In genomic region chr11:7630002-7630401, GRCh38 we compare ENCODE assay signal across 17 cellular contexts. TPM values are rescaled to one million over a fixed set of nuclear protein-coding genes. Genes with fewer than 3 reads are reported as not detected.
DNase-seq lines count a peak whose midpoint lies in the region; ATAC-seq and FAIRE-seq lines count a peak whose summit lies in the region.
"Had no signal": no experiment of that assay in that cellular context is flagged by ENCODE, and none has a peak within 500 bp of the region (broad histone marks: within the 10 kb centered on the region; RNA-seq: fewer than 3 reads in every experiment).

No MANE protein-coding gene starts in this region.

- no CpG with 5 or more reads among the region's 2 CpGs for WGBS in trophoblast cell (ENCODE audit: extremely low coverage, insufficient coverage, insufficient read length)
- WGBS in small intestine, 3 donors: 88 to 97% (median 93%) methylated on average over 2 of the region's 2 CpGs

- peak; percentile 80 for ATAC-seq in left lobe of liver

- no peak overlapping the region for H4K12ac ChIP-seq in trophoblast cell (ENCODE audit: low read depth, low read length)

- H3K27ac ChIP-seq in temporal lobe (ENCODE audit: low read depth, low read length) (peak overlapping the region; percentile 36), trophoblast cell (ENCODE audit: low read depth, low read length) (no peak overlapping the region), small intestine (ENCODE audit: low read depth in 1 of 2, low read length in 1 of 2) (no peak overlapping the region)
- H3K27ac ChIP-seq: 22Rv1, coronary artery had no signal

- H3K79me2 ChIP-seq in trophoblast cell (ENCODE audit: control insufficient read depth, insufficient read depth, low read length, poor library complexity): no peaks in the 10 kb centered on the region

- H3K4me1 ChIP-seq in trophoblast cell (ENCODE audit: control insufficient read depth in 1 of 2, insufficient read depth in 2 of 2, low read length in 2 of 2) (no peaks in the 10 kb centered on the region), small intestine (ENCODE audit: control insufficient read depth in 2 of 2, insufficient read depth in 1 of 2, low read depth in 1 of 2, low read length in 1 of 2) (no peaks in the 10 kb centered on the region)

- H3K23ac ChIP-seq in trophoblast cell (ENCODE audit: low read length): no peak overlapping the region

- no peak overlapping the region for H4K91ac ChIP-seq in trophoblast cell (ENCODE audit: low read depth, low read length)

- H3K9ac ChIP-seq in trophoblast cell (ENCODE audit: low read length): no peak overlapping the region

- H3K9me3 ChIP-seq in trophoblast cell (ENCODE audit: insufficient read depth, low read depth, low read length) (no peaks in the 10 kb centered on the region), small intestine (ENCODE audit: control insufficient read depth, low read depth) (no peaks in the 10 kb centered on the region)

- no peak overlapping the region for H3K14ac ChIP-seq in trophoblast cell (ENCODE audit: low read length)

- H3K79me1 ChIP-seq in trophoblast cell (ENCODE audit: low read length): no peaks in the 10 kb centered on the region

- H3K27me3 ChIP-seq in trophoblast cell (ENCODE audit: insufficient read depth, low read length): no peaks in the 10 kb centered on the region
- H3K27me3 ChIP-seq in small intestine (ENCODE audit: control insufficient read depth in 2 of 2, insufficient read depth in 2 of 2, low read length in 2 of 2): no peaks in the 10 kb centered on the region

- no peak overlapping the region for H4K8ac ChIP-seq in trophoblast cell (ENCODE audit: low read depth, low read length)

- no peak overlapping the region for H3K4me2 ChIP-seq in trophoblast cell (ENCODE audit: low read length)

- FAIRE-seq in small intestine (lab: Jason Lieb, UNC): no peak
- FAIRE-seq: H1 had no signal

- H2BK12ac ChIP-seq in trophoblast cell (ENCODE audit: low read length): no peak overlapping the region

- H2BK5ac ChIP-seq in trophoblast cell (ENCODE audit: low read depth, low read length, poor library complexity): no peak overlapping the region

- H3K4me3 ChIP-seq in trophoblast cell (ENCODE audit: low read depth, low read length): no peak overlapping the region
- H3K4me3 ChIP-seq in small intestine (ENCODE audit: low read depth in 1 of 2, low read length in 2 of 2): no peak overlapping the region
- H3K4me3 ChIP-seq: coronary artery had no signal

- DNase-seq in NCI-H2196 (lab: John Stamatoyannopoulos, UW; ENCODE audit: unreplicated experiment) (peak; percentile 7), NCI-H2196 treated with DMSO at 0.1 percent for 48 hours (lab: John Stamatoyannopoulos, UW; ENCODE audit: unreplicated experiment) (no peak), fibroblast of gingiva (ENCODE audit: low read depth) (peak; percentile 13), left lobe of liver (ENCODE audit: low spot score) (peak; percentile 51), trophoblast cell (no peak), iPS-NIHi7 (ENCODE audit: extremely low spot score) (no peak), small intestine (no peak)
- DNase-seq: activated CD4-positive, alpha-beta memory T cell treated with anti-CD3 and anti-CD28 coated beads, Interleukin-2, amount 10 ng/mL, durations not matched to agents 7 days and 5 days; activated naive CD4-positive, alpha-beta T cell treated with anti-CD3 and anti-CD28 coated beads for 36 hours; activated T-cell treated with anti-CD3 and anti-CD28 coated beads, Interleukin-2, amount 50 U/mL, for 24 hours; nephron progenitor cell; stimulated activated CD4-positive, alpha-beta T cell treated with anti-CD3 and anti-CD28 coated beads, Interleukin-2, amount 100 ng/mL, for 24 hours; T-helper 1 cell had no signal

- H3K36me3 ChIP-seq in trophoblast cell (ENCODE audit: control insufficient read depth in 1 of 2, insufficient read depth in 2 of 2, low read length in 2 of 2) (peaks cover 22 to 46% of the 10 kb centered on the region in 2 experiments), small intestine (ENCODE audit: control insufficient read depth in 2 of 2, insufficient read depth in 2 of 2, low read length in 2 of 2) (peaks cover 16 to 35% of the 10 kb centered on the region in 2 donors)

- H2AK5ac ChIP-seq in trophoblast cell (ENCODE audit: low read length): no peak overlapping the region

- no peak overlapping the region for H2BK120ac ChIP-seq in trophoblast cell (ENCODE audit: insufficient read depth, low read length, poor library complexity)

- no peak overlapping the region for H3K4ac ChIP-seq in trophoblast cell (ENCODE audit: low read depth, low read length)

- no peak overlapping the region for H2AFZ ChIP-seq in trophoblast cell (ENCODE audit: insufficient read depth, low read length, poor library complexity)

- no peak overlapping the region for H3K18ac ChIP-seq in trophoblast cell (ENCODE audit: low read length)

RNA-seq across cellular contexts. Expression of gene CYB5R2, which starts 43.3 kb away (rescaled TPM):
- total RNA-seq in left lobe of liver (2.8 TPM), temporal lobe (2.2 TPM)
- polyA plus RNA-seq in trophoblast cell (2013): 57.9 and 60.0 TPM in 2 replicates
- polyA plus RNA-seq in small intestine: 1 to 10 TPM; 1.1 to 4.4 (median 3.5) TPM

Comparison
In these comparisons a context has a peak if more than half of its experiments do, and no peak if none do; other contexts are left out.
1. DNase-seq: peak in NCI-H2196 (single experiment), fibroblast of gingiva (single experiment) and left lobe of liver (single experiment); none in NCI-H2196 treated with DMSO at 0.1 percent for 48 hours (single experiment), trophoblast cell (0 of 2), iPS-NIHi7 (single experiment) and small intestine (single experiment).